19 cellular contexts compared by ENCODE assay signal in the genomic region with DNA sequence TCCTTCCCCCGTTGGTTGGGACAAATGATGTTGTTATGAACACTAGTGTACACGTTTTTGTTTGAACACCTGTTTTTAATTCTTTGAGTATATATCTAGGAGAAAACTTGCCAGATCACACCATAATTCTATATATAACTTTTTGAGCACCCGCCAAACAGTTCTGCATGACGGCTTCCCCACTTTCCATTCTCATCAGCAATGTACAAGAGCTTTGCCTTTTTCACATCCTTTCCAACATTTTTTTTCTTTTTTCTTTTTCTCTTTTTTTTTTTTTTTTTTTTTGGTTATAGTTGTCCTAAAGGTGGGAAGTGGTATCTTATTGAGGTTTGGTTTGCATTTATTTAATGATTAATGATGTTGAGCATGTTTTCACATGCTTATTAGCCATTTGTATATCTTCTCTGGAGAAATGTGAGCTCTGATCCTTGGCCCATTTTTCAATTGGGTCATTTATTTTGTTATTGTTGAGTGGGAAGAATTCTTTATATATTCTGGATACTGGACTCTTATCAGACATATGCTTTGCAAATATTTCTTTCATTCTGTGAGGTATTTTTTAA.
DNase-seq lines count a peak whose midpoint lies in the region; ATAC-seq and TF ChIP-seq lines count a peak whose summit lies in the region.
"Had no signal": no experiment of that assay in that cellular context is flagged by ENCODE, and none has a peak within 500 bp of the region (broad histone marks: within the 10 kb centered on the region; RNA-seq: fewer than 3 reads in every experiment).

No MANE protein-coding gene starts in this region.

- H3K79me2 ChIP-seq in SU-DHL-6 (ENCODE audit: insufficient read depth, low read length) = no peaks in the 10 kb centered on the region
- H3K79me2 ChIP-seq: hepatocyte had no signal

- no peak overlapping the region for H2AFZ ChIP-seq in SU-DHL-6 (ENCODE audit: low read depth, low read length, severe bottlenecking)
- H2AFZ ChIP-seq: hepatocyte had no signal

- no peak overlapping the region for H3K4me3 ChIP-seq in SU-DHL-6 (ENCODE audit: insufficient read depth, low read length, poor library complexity, severe bottlenecking)
- H3K4me3 ChIP-seq: adrenal gland, hepatocyte, MG63 had no signal

- H3K9me2 ChIP-seq in SU-DHL-6 (replicated peaks; ENCODE audit: insufficient read depth, low read length) = no peaks in the 10 kb centered on the region

- ATAC-seq in GM18909 (IDR thresholded peaks at IDR 0.05; ENCODE audit: poor library complexity, unreplicated experiment) (peak; percentile 96), GM21717 (IDR thresholded peaks at IDR 0.05; ENCODE audit: unreplicated experiment) (peak; percentile 96), HG03103 (IDR thresholded peaks at IDR 0.05; ENCODE audit: low read depth, unreplicated experiment) (peak; percentile 95), HG03439 (IDR thresholded peaks at IDR 0.05; ENCODE audit: unreplicated experiment) (no peak)
- ATAC-seq: HepG2, right cardiac atrium had no signal

- H3K4me2 ChIP-seq in SU-DHL-6 (ENCODE audit: low read depth, low read length, poor library complexity, severe bottlenecking) = peak overlapping the region; percentile 49
- H3K4me2 ChIP-seq: hepatocyte had no signal

- H3K27ac ChIP-seq in SU-DHL-6 (ENCODE audit: low read depth, low read length) = peak overlapping the region; percentile 69
- H3K27ac ChIP-seq: adrenal gland, hepatocyte, neutrophil, VCaP had no signal

- H3K36me3 ChIP-seq in SU-DHL-6 (ENCODE audit: low read length) = no peaks in the 10 kb centered on the region
- H3K36me3 ChIP-seq: adrenal gland, MG63, neutrophil had no signal

- H4K20me1 ChIP-seq in SU-DHL-6 (ENCODE audit: low read depth, low read length) = no peaks in the 10 kb centered on the region

- no peak for TF ChIP-seq CTCF in SU-DHL-6 (IDR thresholded peaks at IDR 0.05; ENCODE audit: insufficient read depth, low read length, poor library complexity, severe bottlenecking)

- no peaks in the 10 kb centered on the region for H3K9me3 ChIP-seq in SU-DHL-6 (ENCODE audit: insufficient read depth, low read length)
- H3K9me3 ChIP-seq: adrenal gland, MG63, neutrophil had no signal

- H3K27me3 ChIP-seq in SU-DHL-6 (ENCODE audit: low read length) = no peaks in the 10 kb centered on the region
- H3K27me3 ChIP-seq: adrenal gland, hepatocyte, MG63, neutrophil had no signal

- no peak for DNase-seq in NCI-H1105 (lab: John Stamatoyannopoulos, UW)
- DNase-seq in NCI-H2171 (lab: John Stamatoyannopoulos, UW) = no peak
- DNase-seq: adrenal gland; central memory CD4-positive, alpha-beta T cell; H9; MG63; NCI-H2081 treated with DMSO at 0.1 percent for 48 hours; NCI-H774; right cardiac atrium; stimulated activated CD4-positive, alpha-beta T cell treated with anti-CD3 and anti-CD28 coated beads, Interleukin-2, amount 100 ng/mL, for 24 hours had no signal

- H3K9ac ChIP-seq in SU-DHL-6 (ENCODE audit: low read length) = no peak overlapping the region

- no peaks in the 10 kb centered on the region for H3F3A ChIP-seq in SU-DHL-6 (ENCODE audit: insufficient read depth)
